ENCODE assay signal across 8 cellular contexts in the genomic region with DNA sequence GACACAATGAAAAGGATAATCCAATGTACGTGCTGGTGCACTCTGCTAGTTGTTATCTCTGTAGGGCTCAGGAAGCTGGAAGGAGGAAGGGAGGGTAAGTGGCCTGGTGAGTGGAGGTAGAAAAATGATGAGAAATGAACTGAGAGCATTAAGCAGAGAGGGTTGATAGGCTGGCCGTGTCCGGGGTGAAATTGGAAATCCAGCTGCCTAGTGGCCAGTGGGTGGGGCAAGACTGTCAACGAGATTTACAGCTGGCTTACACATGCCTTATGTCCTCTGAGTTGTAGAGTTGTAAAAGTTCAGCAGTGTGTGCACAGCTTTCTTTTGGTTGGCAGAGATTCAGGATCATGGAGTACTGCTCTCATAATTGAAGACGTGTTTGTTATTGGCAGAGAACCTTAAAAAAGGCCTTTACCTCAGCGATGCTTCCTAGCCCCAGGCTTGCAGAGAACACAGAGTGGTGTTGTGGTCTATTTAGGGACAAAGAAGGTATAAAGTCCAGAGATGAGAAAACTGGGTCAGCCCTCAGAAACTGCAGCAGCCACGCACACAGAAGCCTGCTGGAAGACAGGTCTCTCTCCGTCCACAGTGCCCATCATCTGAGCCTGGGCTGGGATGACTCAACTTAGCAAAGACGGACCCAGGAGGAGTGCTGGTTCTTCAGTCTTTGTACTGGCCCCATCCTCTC.
DNase-seq lines count a peak whose midpoint lies in the region; ATAC-seq and TF ChIP-seq lines count a peak whose summit lies in the region.

No MANE protein-coding gene starts in this region.

- no peak overlapping the region for H3K27ac Mint-ChIP-seq in GM23338
- H3K27ac Mint-ChIP-seq in activated CD4-positive, alpha-beta T cell treated with anti-CD3 and anti-CD28 coated beads for 36 hours = no peak overlapping the region

- H3K27me3 ChIP-seq in gastrocnemius medialis (no peaks in the 10 kb centered on the region), GM23338 (ENCODE audit: insufficient read depth) (no peaks in the 10 kb centered on the region)

- H3K27ac ChIP-seq in gastrocnemius medialis (peak overlapping the region; percentile 87 to 97 (median 88)), GM23338 (ENCODE audit: low read depth) (no peak overlapping the region)

- DNase-seq in Daoy (ENCODE audit: low read depth) (peak; percentile 75), SHP77 treated with DMSO at 0.1 percent for 48 hours (lab: John Stamatoyannopoulos, UW) (peak; percentile 98), fibroblast of villous mesenchyme (ENCODE audit: low read depth) (peak; percentile 99), gastrocnemius medialis (peak; percentile 90 to 92), GM23338 (ENCODE audit: low spot score) (no peak)
- no peak for DNase-seq in activated CD8-positive, alpha-beta memory T cell treated with anti-CD3 and anti-CD28 coated beads, Interleukin-2, amount 50 U/mL, for 4 hours
- DNase-seq in activated CD4-positive, alpha-beta T cell treated with anti-CD3 and anti-CD28 coated beads for 36 hours = no peak

- no peaks in the 10 kb centered on the region for H3K79me2 ChIP-seq in GM23338 (replicated peaks; ENCODE audit: insufficient read depth)

- H3K27me3 Mint-ChIP-seq in GM23338 (ENCODE audit: insufficient read depth, low read depth, poor library complexity) = no peaks in the 10 kb centered on the region
- no peaks in the 10 kb centered on the region for H3K27me3 Mint-ChIP-seq in activated CD4-positive, alpha-beta T cell treated with anti-CD3 and anti-CD28 coated beads for 36 hours

- H3K36me3 ChIP-seq in gastrocnemius medialis (peaks cover 0 to 10% of the 10 kb centered on the region in 2 donors), GM23338 (ENCODE audit: insufficient read depth) (no peaks in the 10 kb centered on the region; the same call in 1 of the 2 replicates)

- POLR2A ChIA-PET in activated CD4-positive, alpha-beta T cell treated with anti-CD3 and anti-CD28 coated beads for 36 hours (lab: Charles Lee) = no interaction called here

- no peaks in the 10 kb centered on the region for H4K20me1 ChIP-seq in GM23338 (replicated peaks; ENCODE audit: insufficient read depth)

- CTCF ChIA-PET in activated CD4-positive, alpha-beta T cell treated with anti-CD3 and anti-CD28 coated beads for 36 hours (lab: Charles Lee) = interaction anchor here (0.7 kb wide), 1 partner anchor 384 kb away, joined by 4 read pairs; no protein-coding TSS in a partner anchor

- no peaks in the 10 kb centered on the region; the same call in 2 of the 3 replicates for H3K36me3 Mint-ChIP-seq in GM23338 (ENCODE audit: low read depth)
- H3K36me3 Mint-ChIP-seq in activated CD4-positive, alpha-beta T cell treated with anti-CD3 and anti-CD28 coated beads for 36 hours (ENCODE audit: low read depth) = no peaks in the 10 kb centered on the region

- H3K4me1 Mint-ChIP-seq in GM23338 = peaks cover 3% of the 10 kb centered on the region
- no peaks in the 10 kb centered on the region for H3K4me1 Mint-ChIP-seq in activated CD4-positive, alpha-beta T cell treated with anti-CD3 and anti-CD28 coated beads for 36 hours

- no peak overlapping the region for H3K4me2 ChIP-seq in GM23338

- in situ Hi-C loops in gastrocnemius medialis (cut with MboI; ENCODE audit: low sequenced_read_pairs in 4 of 4) = loop anchor here in 1 of 4 donors (10.0 kb wide), 2 partner anchors 57 to 137 kb away; no protein-coding TSS in a partner anchor

- TF ChIP-seq POLR2A in gastrocnemius medialis (IDR thresholded peaks at IDR 0.05) = peak; percentile 22 to 61

- H2AFZ ChIP-seq in GM23338 = no peak overlapping the region

- 0 out of 2 replicates have a peak, but pooled peaks cover 3% of the 10 kb centered on the region for H3F3A ChIP-seq in GM23338 (replicated peaks; ENCODE audit: low read depth)

- no peak for TF ChIP-seq CTCF in fibroblast of villous mesenchyme (IDR thresholded peaks at IDR 0.05; ENCODE audit: insufficient read depth, low read depth, low read length)
- TF ChIP-seq CTCF in gastrocnemius medialis (IDR thresholded peaks at IDR 0.05 in 4 of 5, conservative IDR thresholded peaks at IDR 0.05 in 1 of 5) = no peak
- no peak for TF ChIP-seq CTCF in GM23338 (conservative IDR thresholded peaks at IDR 0.05; ENCODE audit: low read depth in 2 of 2)

- H3K9me3 ChIP-seq in gastrocnemius medialis = no peaks in the 10 kb centered on the region

- H3K4me3 Mint-ChIP-seq in GM23338 = no peak overlapping the region
- H3K4me3 Mint-ChIP-seq in activated CD4-positive, alpha-beta T cell treated with anti-CD3 and anti-CD28 coated beads for 36 hours = no peak overlapping the region

- intact Hi-C loops in gastrocnemius medialis (cut with DNase I; ENCODE audit: low total_unique reads) = loop anchor here (5.0 kb wide), 2 partner anchors 85 to 140 kb away; no protein-coding TSS in a partner anchor
- intact Hi-C loops in activated CD4-positive, alpha-beta T cell treated with anti-CD3 and anti-CD28 coated beads for 36 hours (cut with DNase I, micrococcal nuclease) = no loop called here

- ATAC-seq in gastrocnemius medialis (peak; percentile 79 to 83), GM19351 (IDR thresholded peaks at IDR 0.05; ENCODE audit: unreplicated experiment) (no peak), GM23338 (no peak)
- no peak for ATAC-seq in activated CD4-positive, alpha-beta T cell treated with anti-CD3 and anti-CD28 coated beads for 36 hours

- no peaks in the 10 kb centered on the region for H3K9me3 Mint-ChIP-seq in GM23338
- H3K9me3 Mint-ChIP-seq in activated CD4-positive, alpha-beta T cell treated with anti-CD3 and anti-CD28 coated beads for 36 hours (ENCODE audit: low read depth) = no peaks in the 10 kb centered on the region

- 0 out of 2 replicates have a peak, but pooled peaks cover 3% of the 10 kb centered on the region for H3K9me2 ChIP-seq in GM23338 (ENCODE audit: insufficient read depth)

- H3K4me1 ChIP-seq in gastrocnemius medialis = peaks cover 74 to 84% of the 10 kb centered on the region in 2 donors
- no peaks in the 10 kb centered on the region; the same call in 1 of the 2 replicates for H3K4me1 ChIP-seq in GM23338 (ENCODE audit: insufficient read depth)

- no peak overlapping the region for H3K4me3 ChIP-seq in fibroblast of villous mesenchyme (ENCODE audit: low read depth, low read length)
- no peak overlapping the region for H3K4me3 ChIP-seq in gastrocnemius medialis
- H3K4me3 ChIP-seq in GM23338 = no peak overlapping the region

TF ChIP-seq in GM23338, 12 proteins besides CTCF, POLR2A, EP300 and RAD21:
- TF ChIP-seq ZNF331 (CRISPR knock-in tag; IDR thresholded peaks at IDR 0.05; ENCODE audit: low read depth) = no peak
TF ChIP-seq in GM23338: peak in this region for 0.

Comparison
In these comparisons a context has a peak if more than half of its experiments do, and no peak if none do; other contexts are left out.
1. DNase-seq: peak in Daoy (single experiment), SHP77 treated with DMSO at 0.1 percent for 48 hours (single experiment), fibroblast of villous mesenchyme (single experiment) and gastrocnemius medialis (2 of 2); none in GM23338 (single experiment), activated CD8-positive, alpha-beta memory T cell treated with anti-CD3 and anti-CD28 coated beads, Interleukin-2, amount 50 U/mL, for 4 hours (single experiment) and activated CD4-positive, alpha-beta T cell treated with anti-CD3 and anti-CD28 coated beads for 36 hours (single experiment).
2. ATAC-seq: peak in gastrocnemius medialis (2 of 2); none in GM19351 (single experiment), GM23338 (single experiment) and activated CD4-positive, alpha-beta T cell treated with anti-CD3 and anti-CD28 coated beads for 36 hours (single experiment).